15 cellular contexts compared by ENCODE assay signal in the genomic region with DNA sequence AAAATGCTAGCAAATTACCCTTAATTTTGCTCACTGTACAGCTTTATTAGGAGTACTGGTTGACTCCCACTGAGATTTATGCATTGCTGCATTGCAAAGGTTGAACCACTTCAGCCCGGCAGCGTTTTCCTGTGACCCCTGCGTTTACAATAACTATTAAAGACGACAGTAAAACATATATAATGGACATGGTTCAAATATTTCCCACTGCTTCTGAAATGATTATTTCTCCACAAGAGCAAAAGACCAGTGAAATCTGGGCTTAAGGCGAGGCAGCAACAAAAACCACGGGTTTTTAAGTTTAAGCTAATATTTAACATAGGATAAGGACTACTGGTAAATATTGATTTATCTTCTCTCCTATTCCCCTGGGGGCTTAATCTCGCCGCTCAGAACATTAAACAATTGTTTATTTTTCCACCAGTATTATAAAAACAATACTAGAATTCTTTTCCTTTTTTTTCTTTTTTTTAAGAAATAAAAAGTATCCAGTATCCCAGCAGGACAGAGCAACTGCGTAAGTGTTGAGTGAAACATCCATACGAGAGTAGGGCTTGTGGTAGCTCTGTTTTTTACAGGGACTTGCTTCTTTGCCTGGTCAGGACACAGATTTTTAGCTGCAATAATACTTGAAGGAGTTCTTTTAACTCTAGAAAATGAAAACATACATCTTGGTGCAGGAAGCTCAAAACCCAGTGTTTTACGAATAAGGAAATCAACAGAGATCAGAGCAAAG.
DNase-seq lines count a peak whose midpoint lies in the region; ATAC-seq, FAIRE-seq and TF ChIP-seq lines count a peak whose summit lies in the region.
"Had no signal": no experiment of that assay in that cellular context is flagged by ENCODE, and none has a peak within 500 bp of the region (broad histone marks: within the 10 kb centered on the region; RNA-seq: fewer than 3 reads in every experiment).

No MANE protein-coding gene starts in this region.

- H3K4me3 ChIP-seq in upper lobe of right lung (no peak overlapping the region), ovary (no peak overlapping the region)
- H3K4me3 ChIP-seq: PC-9 had no signal

- H3K4me1 ChIP-seq in upper lobe of right lung (peaks cover 9% of the 10 kb centered on the region), ovary (ENCODE audit: insufficient read depth) (peaks cover 2% of the 10 kb centered on the region)

- no peak overlapping the region for H3K27ac ChIP-seq in upper lobe of right lung
- no peak overlapping the region for H3K27ac ChIP-seq in ovary
- H3K27ac ChIP-seq: epithelial cell of prostate, neutrophil, PC-9 had no signal

- H3K27me3 Mint-ChIP-seq in osteocyte (ENCODE audit: unreplicated experiment) = peaks cover 16% of the 10 kb centered on the region

- H3K4me3 Mint-ChIP-seq in osteocyte (ENCODE audit: unreplicated experiment) = peak overlapping the region; percentile 3
- H3K4me3 Mint-ChIP-seq: activated T-cell treated with anti-CD3 and anti-CD28 coated beads, Interleukin-2, amount 50 U/mL, for 72 hours; stimulated activated naive B cell treated with anti-CD40 and anti-IgM and Interleukin-4, amounts not matched to agents 10 μg/mL and 1 μg/mL and 100 μg/mL, for 72 hours had no signal

- H3K27me3 ChIP-seq in upper lobe of right lung (no peaks in the 10 kb centered on the region), ovary (no peaks in the 10 kb centered on the region)

- peak overlapping the region; percentile 20 for H3K27ac Mint-ChIP-seq in osteocyte (ENCODE audit: unreplicated experiment)
- H3K27ac Mint-ChIP-seq: activated T-cell treated with anti-CD3 and anti-CD28 coated beads, Interleukin-2, amount 50 U/mL, for 72 hours; stimulated activated naive B cell treated with anti-CD40 and anti-IgM and Interleukin-4, amounts not matched to agents 10 μg/mL and 1 μg/mL and 100 μg/mL, for 72 hours had no signal

- intact Hi-C loops in upper lobe of right lung (cut with DNase I) = no loop called here
- intact Hi-C loops in ovary (cut with DNase I) = no loop called here

- WGBS in ovary, 3 donors = 17 to 28% (median 22%) methylated on average over 11 of the region's 11 CpGs

- FAIRE-seq in endometrium (lab: Jason Lieb, UNC) = peak; percentile 33

- H3K36me3 ChIP-seq in upper lobe of right lung (no peaks in the 10 kb centered on the region), ovary (no peaks in the 10 kb centered on the region)
- H3K36me3 ChIP-seq: neutrophil had no signal

- DNase-seq in DMS53 treated with DMSO at 0.1 percent for 48 hours (lab: John Stamatoyannopoulos, UW; ENCODE audit: unreplicated experiment) (peak; percentile 61), NCI-H146 treated with DMSO at 0.1 percent for 48 hours (lab: John Stamatoyannopoulos, UW; ENCODE audit: unreplicated experiment) (peak; percentile 87), osteocyte (ENCODE audit: extremely low spot score, unreplicated experiment) (no peak), upper lobe of right lung (no peak), ovary (no peak)
- no peak for DNase-seq in stimulated activated CD4-positive, alpha-beta T cell treated with anti-CD3 and anti-CD28 coated beads, Interleukin-2, amount 100 ng/mL, for 24 hours
- DNase-seq: activated CD4-positive, alpha-beta T cell treated with anti-CD3 and anti-CD28 coated beads, Interleukin-2, amount 50 U/mL, for 48 hours; activated T-cell treated with anti-CD3 and anti-CD28 coated beads, Interleukin-2, amount 50 U/mL, for 72 hours; COR-L47; PC-9; stimulated activated naive B cell treated with anti-CD40 and anti-IgM and Interleukin-4, amounts not matched to agents 10 μg/mL and 1 μg/mL and 100 μg/mL, for 72 hours had no signal

- TF ChIP-seq EP300 in ovary (IDR thresholded peaks at IDR 0.05) = no peak

- no peaks in the 10 kb centered on the region for H3K9me3 Mint-ChIP-seq in osteocyte (ENCODE audit: unreplicated experiment)
- H3K9me3 Mint-ChIP-seq: stimulated activated naive B cell treated with anti-CD40 and anti-IgM and Interleukin-4, amounts not matched to agents 10 μg/mL and 1 μg/mL and 100 μg/mL, for 72 hours had no signal

- TF ChIP-seq CTCF in osteocyte (IDR thresholded peaks at IDR 0.05) = no peak
- TF ChIP-seq CTCF in upper lobe of right lung (IDR thresholded peaks at IDR 0.05) = no peak
- TF ChIP-seq CTCF in ovary (IDR thresholded peaks at IDR 0.05) = no peak

- H3K9me3 ChIP-seq in upper lobe of right lung (no peaks in the 10 kb centered on the region), ovary (no peaks in the 10 kb centered on the region)
- H3K9me3 ChIP-seq: neutrophil had no signal

- H3K36me3 Mint-ChIP-seq in osteocyte (ENCODE audit: unreplicated experiment) = no peaks in the 10 kb centered on the region
- H3K36me3 Mint-ChIP-seq: stimulated activated naive B cell treated with anti-CD40 and anti-IgM and Interleukin-4, amounts not matched to agents 10 μg/mL and 1 μg/mL and 100 μg/mL, for 72 hours had no signal

- no peak for TF ChIP-seq POLR2A in ovary (IDR thresholded peaks at IDR 0.05)

- ATAC-seq in GM21515 (IDR thresholded peaks at IDR 0.05; ENCODE audit: unreplicated experiment) (no peak), upper lobe of right lung (no peak)
- ATAC-seq: activated T-cell treated with anti-CD3 and anti-CD28 coated beads, Interleukin-2, amount 50 U/mL, for 72 hours; stimulated activated naive B cell treated with anti-CD40 and anti-IgM and Interleukin-4, amounts not matched to agents 10 μg/mL and 1 μg/mL and 100 μg/mL, for 72 hours had no signal

- H3K4me1 Mint-ChIP-seq in osteocyte (ENCODE audit: unreplicated experiment) = peaks cover 32% of the 10 kb centered on the region
- H3K4me1 Mint-ChIP-seq: stimulated activated naive B cell treated with anti-CD40 and anti-IgM and Interleukin-4, amounts not matched to agents 10 μg/mL and 1 μg/mL and 100 μg/mL, for 72 hours had no signal

Comparison
In these comparisons a context has a peak if more than half of its experiments do, and no peak if none do; other contexts are left out.
1. DNase-seq: peak in DMS53 treated with DMSO at 0.1 percent for 48 hours (single experiment) and NCI-H146 treated with DMSO at 0.1 percent for 48 hours (single experiment); none in osteocyte (single experiment), stimulated activated CD4-positive, alpha-beta T cell treated with anti-CD3 and anti-CD28 coated beads, Interleukin-2, amount 100 ng/mL, for 24 hours (0 of 2), upper lobe of right lung (single experiment) and ovary (0 of 5).